In genomic region chr10:14879801-14880193, GRCh38 we compare ENCODE assay signal across 8 cellular contexts. TPM values are rescaled to one million over a fixed set of nuclear protein-coding genes. Genes with fewer than 3 reads are reported as not detected.
A peak's percentile ranks its signal among the peaks of the same experiment; 100 is the strongest.
DNase-seq lines count a peak whose midpoint lies in the region; ATAC-seq, FAIRE-seq and TF ChIP-seq lines count a peak whose summit lies in the region.

No MANE protein-coding gene starts in this region.

- no peaks in the 10 kb centered on the region for H3K36me3 Mint-ChIP-seq in T-helper 17 cell (ENCODE audit: low read depth)
- H3K36me3 Mint-ChIP-seq in glutamatergic neuron (ENCODE audit: unreplicated experiment): no peaks in the 10 kb centered on the region

- DNase-seq in H7: no peak
- DNase-seq in T-helper 17 cell: no peak
- DNase-seq in glutamatergic neuron: no peak
- no peak for DNase-seq in RPMI8226
- no peak for DNase-seq in NCI-H345 (lab: John Stamatoyannopoulos, UW)
- no peak for DNase-seq in frontal cortex (ENCODE audit: low spot score in 2 of 2)

- H3K4me1 Mint-ChIP-seq in T-helper 17 cell (peaks cover 28% of the 10 kb centered on the region), glutamatergic neuron (ENCODE audit: low read depth, unreplicated experiment) (peaks cover 22% of the 10 kb centered on the region)

- ATAC-seq in T-helper 17 cell (no peak), GM21786 (IDR thresholded peaks at IDR 0.05; ENCODE audit: unreplicated experiment) (no peak)

- H3K4me3 Mint-ChIP-seq in T-helper 17 cell (peak overlapping the region; percentile 91), glutamatergic neuron (ENCODE audit: unreplicated experiment) (peak overlapping the region; percentile 92)

- peaks cover 6% of the 10 kb centered on the region for H3K9me3 Mint-ChIP-seq in glutamatergic neuron (ENCODE audit: unreplicated experiment)

- peak overlapping the region; percentile 79 for H3K27ac Mint-ChIP-seq in T-helper 17 cell
- peak overlapping the region; percentile 85 for H3K27ac Mint-ChIP-seq in glutamatergic neuron (ENCODE audit: unreplicated experiment)

- no peaks in the 10 kb centered on the region; the same call in 1 of the 2 replicates for H3K36me3 ChIP-seq in H7 (replicated peaks; ENCODE audit: control insufficient read depth, insufficient read depth, low read length)

- H3K27ac ChIP-seq in skin epidermis: peak overlapping the region in 8 of 21 experiments; percentile 71 to 95 (median 88)

- no peaks in the 10 kb centered on the region for H3K27me3 Mint-ChIP-seq in T-helper 17 cell
- H3K27me3 Mint-ChIP-seq in glutamatergic neuron (ENCODE audit: unreplicated experiment): peaks cover 11% of the 10 kb centered on the region

- H3K27me3 ChIP-seq in H7 (ENCODE audit: control insufficient read depth, insufficient read depth, low read length): no peaks in the 10 kb centered on the region

- TF ChIP-seq CTCF in glutamatergic neuron (IDR thresholded peaks at IDR 0.05; ENCODE audit: partially characterized antibody, unreplicated experiment): no peak

- H3K9me3 ChIP-seq in T-helper 17 cell (ENCODE audit: control insufficient read depth, low read length, poor library complexity, severe bottlenecking): no peaks in the 10 kb centered on the region

- FAIRE-seq in frontal cortex (lab: Jason Lieb, UNC): no peak

- H3K4me3 ChIP-seq in H7 (ENCODE audit: insufficient read depth, low read depth, low read length): peak overlapping the region; percentile 83
- peak overlapping the region; percentile 61 to 99 (median 94) for H3K4me3 ChIP-seq in skin epidermis

RNA-seq across cellular contexts. Expression of gene SUV39H2, which starts 1.1 kb away (rescaled TPM):
- 26.8 and 27.6 TPM in 2 replicates for total RNA-seq in H7 (2014; rRNA removed; shearing (Covaris generic))
- total RNA-seq in T-helper 17 cell: 1 to 10 TPM; 3.3 to 3.7 TPM
- total RNA-seq in glutamatergic neuron (ENCODE audit: unreplicated experiment): 15.1 TPM
- total RNA-seq in frontal cortex: 34.6 TPM

RNA-seq across cellular contexts. Expression of gene HSPA14, which starts 41.7 kb away (rescaled TPM):
- total RNA-seq in H7 (2014; rRNA removed; shearing (Covaris generic)): 18.5 and 24.0 TPM in 2 replicates
- 10 to 100 TPM; 22.5 to 24.7 TPM for total RNA-seq in T-helper 17 cell
- 10.1 TPM for total RNA-seq in glutamatergic neuron (ENCODE audit: unreplicated experiment)
- 14.7 TPM for total RNA-seq in frontal cortex

RNA-seq across cellular contexts. Expression of gene MSANTD7, which starts 41.7 kb away (rescaled TPM):
- 17.4 and 23.7 TPM in 2 replicates for total RNA-seq in H7 (2014; rRNA removed; shearing (Covaris generic))
- 10 to 100 TPM; 22.2 to 23.2 TPM for total RNA-seq in T-helper 17 cell
- total RNA-seq in glutamatergic neuron (ENCODE audit: unreplicated experiment): 13.7 TPM
- total RNA-seq in frontal cortex: 31.4 TPM

RNA-seq across cellular contexts. Expression of gene CDNF, which starts 42.0 kb away (rescaled TPM):
- 0.28 and 2.8 TPM in 2 replicates for total RNA-seq in H7 (2014; rRNA removed; shearing (Covaris generic))
- total RNA-seq in T-helper 17 cell (1 to 10 TPM in 1 of 2 donors, under 1 TPM in 1; 0.62 to 3.2 TPM), glutamatergic neuron (ENCODE audit: unreplicated experiment) (2.2 TPM), frontal cortex (0.82 TPM)
